17 cellular contexts compared by ENCODE assay signal in the genomic region with DNA sequence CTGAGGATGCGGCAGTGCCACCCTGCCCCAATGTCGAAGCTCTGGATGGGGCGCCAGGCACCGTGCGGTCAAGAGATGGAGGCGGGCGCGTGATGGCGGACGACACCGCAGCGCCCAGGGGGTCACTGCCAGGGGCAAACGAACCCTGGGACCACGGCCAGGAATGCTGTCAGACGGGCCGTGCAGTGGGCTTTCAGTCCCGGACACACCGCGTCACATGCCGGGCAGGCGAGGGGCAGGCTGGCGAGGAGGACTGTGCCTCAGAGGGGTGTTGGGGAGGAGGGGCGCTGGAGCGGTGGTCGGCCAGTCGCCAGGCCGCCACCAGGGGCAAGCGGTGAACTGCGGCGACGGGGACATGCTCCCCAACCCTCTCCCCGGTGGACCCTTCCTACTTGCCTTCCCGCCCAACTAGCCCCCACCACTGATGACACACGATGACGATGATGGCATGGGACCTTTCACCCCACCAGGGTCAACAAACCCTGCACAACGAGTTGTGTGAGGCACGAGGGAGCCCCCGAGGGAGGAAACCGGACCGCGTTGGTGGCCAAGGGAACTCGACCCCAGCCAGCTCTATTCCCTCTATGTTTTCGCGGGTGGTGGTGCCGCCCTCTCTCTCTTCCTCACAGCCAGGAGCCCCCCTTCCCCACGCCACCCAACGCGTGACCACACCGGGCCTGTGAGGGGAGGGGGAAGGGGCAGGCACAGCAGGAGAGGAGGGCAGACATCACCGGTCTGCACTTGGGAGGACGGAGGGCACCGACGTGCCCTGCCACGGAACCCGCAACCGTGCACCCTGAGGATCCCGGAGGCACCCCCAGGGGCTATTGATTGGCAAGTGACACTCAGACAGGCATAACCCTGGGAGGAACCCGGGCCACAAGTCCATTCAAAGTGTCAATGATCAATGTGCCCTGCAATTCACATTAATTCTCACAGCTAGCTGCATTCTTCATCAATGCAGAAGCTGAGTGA.
DNase-seq lines count a peak whose midpoint lies in the region; ATAC-seq and TF ChIP-seq lines count a peak whose summit lies in the region.
"Had no signal": no experiment of that assay in that cellular context is flagged by ENCODE, and none has a peak within 500 bp of the region (broad histone marks: within the 10 kb centered on the region; RNA-seq: fewer than 3 reads in every experiment).

No MANE protein-coding gene starts in this region.

- no peaks in the 10 kb centered on the region for H3K79me2 ChIP-seq in GM23248 (ENCODE audit: insufficient read depth)

- in situ Hi-C loops in GM13976 (cut with MboI; ENCODE audit: low sequenced_read_pairs, unreplicated experiment) (no loop called here), GM23248 (cut with MboI) (no loop called here)

- H3F3A ChIP-seq in GM23248 (ENCODE audit: insufficient read depth): no peaks in the 10 kb centered on the region

- DNase-seq in GM10248 (ENCODE audit: extremely low spot score) (peak; percentile 16), GM13976 (ENCODE audit: low spot score) (peak; percentile 27), sciatic nerve (ENCODE audit: low spot score) (peak; percentile 40), globus pallidus (ENCODE audit: low spot score) (no peak), GM23248 (no peak)
- no peak for DNase-seq in activated effector memory CD4-positive, alpha-beta T cell treated with Interleukin-2 at 50 U/mL for 16 hours
- DNase-seq: BE2C; CD4-positive, alpha-beta memory T cell; COR-L47; DMS153; DMS79 treated with DMSO at 0.1 percent for 48 hours; EL; IMR-90 had no signal

- CTCF ChIA-PET in GM10248 (lab: Yijun Ruan, JAX): no interaction called here

- no peaks in the 10 kb centered on the region for H4K20me1 ChIP-seq in GM23248 (ENCODE audit: insufficient read depth)

- no peak overlapping the region for H3K27ac ChIP-seq in GM23248
- H3K27ac ChIP-seq: A549, C4-2B had no signal

- no peaks in the 10 kb centered on the region for H3K9me2 ChIP-seq in GM23248 (ENCODE audit: insufficient read depth)

- H3K9me3 ChIP-seq in GM23248 (ENCODE audit: low read depth): no peaks in the 10 kb centered on the region
- H3K9me3 ChIP-seq: BE2C had no signal

- no peak overlapping the region for H3K4me2 ChIP-seq in GM23248 (ENCODE audit: unreplicated experiment)
- H3K4me2 ChIP-seq: A549 had no signal

- POLR2A ChIA-PET in GM10248 (lab: Yijun Ruan, JAX): no interaction called here

- TF ChIP-seq CTCF in GM10248 (IDR thresholded peaks at IDR 0.05; ENCODE audit: control extremely low read depth, extremely low read depth, low read depth, missing control alignments): no peak
- TF ChIP-seq CTCF in GM13976 (IDR thresholded peaks at IDR 0.05; ENCODE audit: borderline replicate concordance, control extremely low read depth, extremely low read depth, insufficient read depth, missing control alignments): no peak

- no peak overlapping the region for H3K9ac ChIP-seq in GM23248

- ATAC-seq in esophagus mucosa: peak; percentile 28
- peak; percentile 13 for ATAC-seq in sciatic nerve
- ATAC-seq: A549, HCT116 had no signal

- H3K36me3 ChIP-seq in GM23248 (ENCODE audit: low read depth): no peaks in the 10 kb centered on the region
- H3K36me3 ChIP-seq: BE2C had no signal

- H2AFZ ChIP-seq in GM23248: no peak overlapping the region

- intact Hi-C loops in sciatic nerve (cut with DNase I): no loop called here

- WGBS in GM23248 (ENCODE audit: low coverage in 1 of 2, low lambda C conversion rate in 2 of 2, missing lambda C conversion rate in 2 of 2), 2 experiments: 62 to 64% methylated on average over 55 to 58 of the region's 58 CpGs

- H3K4me1 ChIP-seq in GM23248 (ENCODE audit: insufficient read depth): no peaks in the 10 kb centered on the region
- H3K4me1 ChIP-seq: A549, BE2C had no signal

- no peaks in the 10 kb centered on the region for H3K27me3 ChIP-seq in GM23248 (replicated peaks; ENCODE audit: insufficient read depth)
- H3K27me3 ChIP-seq: BE2C had no signal

- no peak overlapping the region for H3K4me3 ChIP-seq in GM23248
- H3K4me3 ChIP-seq: A549 had no signal

Comparison
In these comparisons a context has a peak if more than half of its experiments do, and no peak if none do; other contexts are left out.
1. DNase-seq: peak in GM10248 (single experiment), GM13976 (single experiment) and sciatic nerve (single experiment); none in globus pallidus (single experiment), GM23248 (single experiment) and activated effector memory CD4-positive, alpha-beta T cell treated with Interleukin-2 at 50 U/mL for 16 hours (single experiment).